In genomic region chr6:104973404-104973803, GRCh38 we compare ENCODE assay signal across 29 cellular contexts. TPM values are rescaled to one million over a fixed set of nuclear protein-coding genes. Genes with fewer than 3 reads are reported as not detected.
"Had no signal": no experiment of that assay in that cellular context is flagged by ENCODE, and none has a peak within 500 bp of the region (broad histone marks: within the 10 kb centered on the region; RNA-seq: fewer than 3 reads in every experiment).

No MANE protein-coding gene starts in this region.

- H3K36me3 Mint-ChIP-seq: activated naive CD4-positive, alpha-beta T cell treated with anti-CD3 and anti-CD28 coated beads, Interleukin-2, amount 50 U/mL, for 24 hours; natural killer cell; stimulated activated naive B cell treated with anti-CD40 and anti-IgM and Interleukin-4, amounts not matched to agents 10 μg/mL and 1 μg/mL and 100 μg/mL, for 72 hours had no signal

- H3K27me3 Mint-ChIP-seq: dendritic cell treated with granulocyte-macrophage colony-stimulating factor and Interleukin-4, amounts not matched to agents 40 ng/mL and 50 ng/mL, for 4 days; progenitor cell of endocrine pancreas; stimulated activated naive B cell treated with anti-CD40 and anti-IgM and Interleukin-4, amounts not matched to agents 10 μg/mL and 1 μg/mL and 100 μg/mL, for 72 hours had no signal

- H3K4me3 ChIP-seq: breast epithelium, esophagus muscularis mucosa, heart right ventricle, ovary, sigmoid colon, stomach, thyroid gland, upper lobe of right lung had no signal

- DNase-seq: activated CD4-positive, alpha-beta T cell treated with anti-CD3 and anti-CD28 coated beads for 1 hour; activated CD4-positive, alpha-beta T cell treated with anti-CD3 and anti-CD28 coated beads, Interleukin-2, amount 10 ng/mL, durations not matched to agents 7 days and 5 days; activated CD8-positive, alpha-beta T cell treated with anti-CD3 and anti-CD28 coated beads for 36 hours; activated naive CD8-positive, alpha-beta T cell treated with anti-CD3 and anti-CD28 coated beads, Interleukin-2, amount 50 U/mL, for 24 hours; activated T-cell treated with anti-CD3 and anti-CD28 coated beads, Interleukin-2, amount 50 U/mL, for 4 hours; amygdala; endodermal cell; foreskin keratinocyte; heart right ventricle; natural killer cell; ovary; sigmoid colon; small intestine; stimulated activated naive B cell treated with anti-CD40 and anti-IgM and Interleukin-4, amounts not matched to agents 10 μg/mL and 1 μg/mL and 100 μg/mL, for 72 hours; stomach; T-helper 1 cell; thyroid gland; upper lobe of right lung had no signal

- ATAC-seq: activated CD8-positive, alpha-beta T cell treated with anti-CD3 and anti-CD28 coated beads for 36 hours; activated naive CD8-positive, alpha-beta T cell treated with anti-CD3 and anti-CD28 coated beads, Interleukin-2, amount 50 U/mL, for 24 hours; activated T-cell treated with anti-CD3 and anti-CD28 coated beads, Interleukin-2, amount 50 U/mL, for 4 hours; foreskin keratinocyte; heart right ventricle; natural killer cell; stimulated activated naive B cell treated with anti-CD40 and anti-IgM and Interleukin-4, amounts not matched to agents 10 μg/mL and 1 μg/mL and 100 μg/mL, for 72 hours; upper lobe of right lung had no signal

- H3K9me3 Mint-ChIP-seq: activated CD4-positive, alpha-beta T cell treated with anti-CD3 and anti-CD28 coated beads, Interleukin-2, amount 10 ng/mL, durations not matched to agents 7 days and 5 days; activated CD8-positive, alpha-beta T cell treated with anti-CD3 and anti-CD28 coated beads for 36 hours; activated naive CD4-positive, alpha-beta T cell treated with anti-CD3 and anti-CD28 coated beads, Interleukin-2, amount 50 U/mL, for 24 hours; activated naive CD8-positive, alpha-beta T cell treated with anti-CD3 and anti-CD28 coated beads, Interleukin-2, amount 50 U/mL, for 24 hours; activated T-cell treated with anti-CD3 and anti-CD28 coated beads, Interleukin-2, amount 50 U/mL, for 4 hours; activated T-helper 2 cell treated with anti-CD3 and anti-CD28 coated beads, Interferon-gamma antibody, Interleukin-2, Interleukin-4, amounts not matched to agents 10 μg/mL and 5 μg/mL and 100 μg/mL, durations not matched to agents 14 hours and 24 hours and 36 hours; central memory CD8-positive, alpha-beta T cell; dendritic cell treated with granulocyte-macrophage colony-stimulating factor and Interleukin-4, amounts not matched to agents 40 ng/mL and 50 ng/mL, for 4 days; endodermal cell; natural killer cell; stimulated activated naive B cell treated with anti-CD40 and anti-IgM and Interleukin-4, amounts not matched to agents 10 μg/mL and 1 μg/mL and 100 μg/mL, for 72 hours; T-helper 2 cell treated with Interferon-gamma antibody and Interleukin-4, amounts not matched to agents 5 μg/mL and 100 μg/mL, for 36 hours had no signal

- H3K4me1 Mint-ChIP-seq: activated CD4-positive, alpha-beta T cell treated with anti-CD3 and anti-CD28 coated beads, Interleukin-2, amount 10 ng/mL, durations not matched to agents 7 days and 5 days; activated naive CD4-positive, alpha-beta T cell treated with anti-CD3 and anti-CD28 coated beads, Interleukin-2, amount 50 U/mL, for 24 hours; activated naive CD8-positive, alpha-beta T cell treated with anti-CD3 and anti-CD28 coated beads, Interleukin-2, amount 50 U/mL, for 24 hours; central memory CD8-positive, alpha-beta T cell; natural killer cell; stimulated activated naive B cell treated with anti-CD40 and anti-IgM and Interleukin-4, amounts not matched to agents 10 μg/mL and 1 μg/mL and 100 μg/mL, for 72 hours had no signal

- H3K36me3 ChIP-seq: breast epithelium, esophagus muscularis mucosa, heart right ventricle, neutrophil, ovary, sigmoid colon, stomach, thyroid gland, upper lobe of right lung had no signal

- FAIRE-seq: small intestine had no signal

- H3K27ac Mint-ChIP-seq: activated CD4-positive, alpha-beta T cell treated with anti-CD3 and anti-CD28 coated beads, Interleukin-2, amount 10 ng/mL, durations not matched to agents 7 days and 5 days; activated CD8-positive, alpha-beta T cell treated with anti-CD3 and anti-CD28 coated beads for 36 hours; activated naive CD4-positive, alpha-beta T cell treated with anti-CD3 and anti-CD28 coated beads, Interleukin-2, amount 50 U/mL, for 24 hours; activated naive CD8-positive, alpha-beta T cell treated with anti-CD3 and anti-CD28 coated beads, Interleukin-2, amount 50 U/mL, for 24 hours; activated T-helper 2 cell treated with anti-CD3 and anti-CD28 coated beads, Interferon-gamma antibody, Interleukin-2, Interleukin-4, amounts not matched to agents 10 μg/mL and 5 μg/mL and 100 μg/mL, durations not matched to agents 14 hours and 24 hours and 36 hours; dendritic cell treated with granulocyte-macrophage colony-stimulating factor and Interleukin-4, amounts not matched to agents 40 ng/mL and 50 ng/mL, for 4 days; endodermal cell; natural killer cell; progenitor cell of endocrine pancreas; stimulated activated naive B cell treated with anti-CD40 and anti-IgM and Interleukin-4, amounts not matched to agents 10 μg/mL and 1 μg/mL and 100 μg/mL, for 72 hours; T-helper 2 cell treated with Interferon-gamma antibody and Interleukin-4, amounts not matched to agents 5 μg/mL and 100 μg/mL, for 36 hours had no signal

- H3K27ac ChIP-seq: breast epithelium, esophagus muscularis mucosa, foreskin keratinocyte, heart right ventricle, neutrophil, ovary, sigmoid colon, stomach, thyroid gland, upper lobe of right lung had no signal

- H3K4me1 ChIP-seq: breast epithelium, esophagus muscularis mucosa, foreskin keratinocyte, heart right ventricle, sigmoid colon, stomach, thyroid gland, upper lobe of right lung had no signal

- H3K4me3 Mint-ChIP-seq: activated CD4-positive, alpha-beta T cell treated with anti-CD3 and anti-CD28 coated beads, Interleukin-2, amount 10 ng/mL, durations not matched to agents 7 days and 5 days; activated CD8-positive, alpha-beta T cell treated with anti-CD3 and anti-CD28 coated beads for 36 hours; activated naive CD4-positive, alpha-beta T cell treated with anti-CD3 and anti-CD28 coated beads, Interleukin-2, amount 50 U/mL, for 24 hours; activated naive CD8-positive, alpha-beta T cell treated with anti-CD3 and anti-CD28 coated beads, Interleukin-2, amount 50 U/mL, for 24 hours; activated T-cell treated with anti-CD3 and anti-CD28 coated beads, Interleukin-2, amount 50 U/mL, for 4 hours; central memory CD8-positive, alpha-beta T cell; dendritic cell treated with granulocyte-macrophage colony-stimulating factor and Interleukin-4, amounts not matched to agents 40 ng/mL and 50 ng/mL, for 4 days; endodermal cell; natural killer cell; stimulated activated naive B cell treated with anti-CD40 and anti-IgM and Interleukin-4, amounts not matched to agents 10 μg/mL and 1 μg/mL and 100 μg/mL, for 72 hours; T-helper 2 cell treated with Interferon-gamma antibody and Interleukin-4, amounts not matched to agents 5 μg/mL and 100 μg/mL, for 36 hours had no signal

- H3K27me3 ChIP-seq: breast epithelium, ovary, sigmoid colon, stomach, thyroid gland, upper lobe of right lung had no signal

- H3K9me3 ChIP-seq: breast epithelium, esophagus muscularis mucosa, heart right ventricle, neutrophil, ovary, sigmoid colon, stomach, thyroid gland, upper lobe of right lung had no signal

RNA-seq across cellular contexts. Expression of gene LIN28B, which starts 16.5 kb away (rescaled TPM):
- total RNA-seq: activated CD4-positive, alpha-beta T cell treated with anti-CD3 and anti-CD28 coated beads, Interleukin-2, amount 10 ng/mL, durations not matched to agents 7 days and 5 days; activated CD8-positive, alpha-beta T cell treated with anti-CD3 and anti-CD28 coated beads for 36 hours; breast epithelium; esophagus muscularis mucosa; foreskin keratinocyte; heart right ventricle; lower leg skin; natural killer cell; renal cortical epithelial cell; sigmoid colon; stomach; upper lobe of right lung had no signal
- polyA plus RNA-seq: foreskin keratinocyte, heart right ventricle, ovary, sigmoid colon, small intestine, stomach had no signal
